8 cellular contexts compared by ENCODE assay signal in the genomic region with DNA sequence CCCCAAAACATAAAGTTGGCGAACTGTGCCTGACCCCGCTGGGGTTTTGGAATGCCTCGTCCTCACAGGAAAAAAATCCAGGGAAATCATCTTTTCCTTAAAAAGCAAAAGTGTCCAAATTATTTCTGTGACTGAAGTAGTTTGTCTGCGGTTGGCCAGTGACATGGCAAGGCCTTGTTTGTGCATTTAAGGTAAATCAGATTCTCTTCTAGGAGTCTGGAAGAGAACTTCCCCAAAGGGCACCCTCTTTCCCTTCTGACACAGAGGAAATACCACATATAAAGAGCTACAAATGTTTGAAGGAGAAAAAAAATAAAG. TPM values are rescaled to one million over a fixed set of nuclear protein-coding genes. Genes with fewer than 3 reads are reported as not detected.
DNase-seq lines count a peak whose midpoint lies in the region; ATAC-seq and TF ChIP-seq lines count a peak whose summit lies in the region.

No MANE protein-coding gene starts in this region.

- H3K9me3 ChIP-seq in mucosa of stomach (ENCODE audit: control insufficient read depth, low read length), result no peaks in the 10 kb centered on the region

- H2AFZ ChIP-seq in ACC112 (ENCODE audit: low read length, unreplicated experiment), result peak overlapping the region; percentile 3

- H3K27ac ChIP-seq in ACC112 (ENCODE audit: low read depth, low read length), result no peak overlapping the region
- H3K27ac ChIP-seq in HL-60 (replicated peaks), result peak overlapping the region; percentile 53
- peak overlapping the region; percentile 78 for H3K27ac ChIP-seq in caudate nucleus (ENCODE audit: low read depth, low read length)

- no peak for TF ChIP-seq CTCF in HL-60 (IDR thresholded peaks at IDR 0.05; ENCODE audit: insufficient read depth, low read length)

- H3K4me1 ChIP-seq in ACC112 (ENCODE audit: control insufficient read depth, insufficient read depth, low read length, unreplicated experiment) (peaks cover 31% of the 10 kb centered on the region), mucosa of stomach (ENCODE audit: control insufficient read depth, insufficient read depth, low read length) (peaks cover 14% of the 10 kb centered on the region)

- H3K9ac ChIP-seq in mucosa of stomach (ENCODE audit: low read length), result peak overlapping the region; percentile 71

- no peak for DNase-seq in HL-60 (ENCODE audit: low read depth in 1 of 2, low spot score in 1 of 2)
- DNase-seq in caudate nucleus (lab: John Stamatoyannopoulos, UW), result no peak
- no peak for DNase-seq in SHP77 (lab: John Stamatoyannopoulos, UW)
- DNase-seq in NCI-H2029 treated with DMSO at 0.1 percent for 48 hours (lab: John Stamatoyannopoulos, UW), result no peak
- no peak for DNase-seq in HT-29 (ENCODE audit: low spot score)

- H3K4me3 ChIP-seq in ACC112 (ENCODE audit: low read depth, low read length) (peak overlapping the region; percentile 99), HL-60 (replicated peaks; ENCODE audit: insufficient read depth, low read length) (peak overlapping the region; percentile 99), mucosa of stomach (ENCODE audit: low read length) (peak overlapping the region; percentile 85)

- no peak for ATAC-seq in HG03521 (IDR thresholded peaks at IDR 0.05; ENCODE audit: unreplicated experiment)

- H3K27me3 ChIP-seq in ACC112 (ENCODE audit: insufficient read depth, low read length) (no peaks in the 10 kb centered on the region), HL-60 (ENCODE audit: insufficient read depth, poor library complexity, severe bottlenecking) (no peaks in the 10 kb centered on the region), mucosa of stomach (ENCODE audit: control insufficient read depth, insufficient read depth, low read length) (no peaks in the 10 kb centered on the region)

- H3K36me3 ChIP-seq in ACC112 (ENCODE audit: insufficient read depth, low read length) (no peaks in the 10 kb centered on the region), mucosa of stomach (ENCODE audit: control insufficient read depth, insufficient read depth, low read length) (no peaks in the 10 kb centered on the region)

- peaks cover 10% of the 10 kb centered on the region for H3K79me2 ChIP-seq in ACC112 (ENCODE audit: control insufficient read depth, insufficient read depth, low read length, unreplicated experiment)

RNA-seq across cellular contexts. Expression of gene CYB5A, which starts 0.7 kb away (rescaled TPM):
- total RNA-seq in HT-29 (2014; rRNA removed; shearing (Covaris generic)), result 130 and 133 TPM in 2 replicates

RNA-seq across cellular contexts. Expression of gene C18orf63, which starts 23.1 kb away (rescaled TPM):
- not detected in 2 replicates for total RNA-seq in HT-29 (2014; rRNA removed; shearing (Covaris generic))
